1 cellular context compared by ENCODE assay signal in the genomic region with DNA sequence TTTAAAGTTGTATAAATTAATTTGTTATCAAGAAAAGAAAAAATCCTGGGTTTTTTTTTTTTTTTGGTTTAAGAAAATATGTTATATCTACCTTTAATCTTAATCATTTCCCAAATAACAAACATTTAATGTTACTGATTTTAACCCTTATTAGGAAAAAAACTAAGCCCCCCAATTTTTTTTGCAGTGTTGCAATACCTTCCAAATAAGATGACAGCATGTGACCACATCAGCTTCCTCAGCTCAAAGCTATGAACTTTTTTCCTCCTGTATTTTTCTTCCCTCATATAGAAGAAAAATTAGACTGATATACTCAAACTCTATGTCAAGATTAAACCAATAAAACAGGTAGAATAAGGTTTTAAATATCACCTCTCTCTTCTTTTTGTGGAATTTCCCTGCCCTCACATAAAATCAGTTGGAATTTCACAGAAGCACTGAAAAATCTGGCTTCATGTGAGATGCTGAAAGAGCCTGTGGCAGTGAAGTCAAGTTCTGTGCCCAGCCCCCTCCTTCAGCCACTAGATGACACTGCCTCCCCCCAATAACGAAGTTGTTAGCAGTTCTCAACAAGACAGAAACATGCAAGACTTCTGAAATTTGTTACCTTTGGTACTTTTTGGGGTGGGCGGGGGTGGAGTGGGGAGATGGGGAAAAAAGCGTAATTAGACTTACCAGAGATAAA.
TF ChIP-seq lines count a peak whose summit lies in the region.

No MANE protein-coding gene starts in this region.

TF ChIP-seq in liver, 16 proteins besides CTCF, POLR2A, EP300 and RAD21 (continued from another document):
- TF ChIP-seq, protein P1, sequence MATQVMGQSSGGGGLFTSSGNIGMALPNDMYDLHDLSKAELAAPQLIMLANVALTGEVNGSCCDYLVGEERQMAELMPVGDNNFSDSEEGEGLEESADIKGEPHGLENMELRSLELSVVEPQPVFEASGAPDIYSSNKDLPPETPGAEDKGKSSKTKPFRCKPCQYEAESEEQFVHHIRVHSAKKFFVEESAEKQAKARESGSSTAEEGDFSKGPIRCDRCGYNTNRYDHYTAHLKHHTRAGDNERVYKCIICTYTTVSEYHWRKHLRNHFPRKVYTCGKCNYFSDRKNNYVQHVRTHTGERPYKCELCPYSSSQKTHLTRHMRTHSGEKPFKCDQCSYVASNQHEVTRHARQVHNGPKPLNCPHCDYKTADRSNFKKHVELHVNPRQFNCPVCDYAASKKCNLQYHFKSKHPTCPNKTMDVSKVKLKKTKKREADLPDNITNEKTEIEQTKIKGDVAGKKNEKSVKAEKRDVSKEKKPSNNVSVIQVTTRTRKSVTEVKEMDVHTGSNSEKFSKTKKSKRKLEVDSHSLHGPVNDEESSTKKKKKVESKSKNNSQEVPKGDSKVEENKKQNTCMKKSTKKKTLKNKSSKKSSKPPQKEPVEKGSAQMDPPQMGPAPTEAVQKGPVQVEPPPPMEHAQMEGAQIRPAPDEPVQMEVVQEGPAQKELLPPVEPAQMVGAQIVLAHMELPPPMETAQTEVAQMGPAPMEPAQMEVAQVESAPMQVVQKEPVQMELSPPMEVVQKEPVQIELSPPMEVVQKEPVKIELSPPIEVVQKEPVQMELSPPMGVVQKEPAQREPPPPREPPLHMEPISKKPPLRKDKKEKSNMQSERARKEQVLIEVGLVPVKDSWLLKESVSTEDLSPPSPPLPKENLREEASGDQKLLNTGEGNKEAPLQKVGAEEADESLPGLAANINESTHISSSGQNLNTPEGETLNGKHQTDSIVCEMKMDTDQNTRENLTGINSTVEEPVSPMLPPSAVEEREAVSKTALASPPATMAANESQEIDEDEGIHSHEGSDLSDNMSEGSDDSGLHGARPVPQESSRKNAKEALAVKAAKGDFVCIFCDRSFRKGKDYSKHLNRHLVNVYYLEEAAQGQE (IDR thresholded peaks at IDR 0.05): no peak
- no peak for TF ChIP-seq HNF4G (IDR thresholded peaks at IDR 0.05)
- TF ChIP-seq FOXA1 (IDR thresholded peaks at IDR 0.05): no peak
- TF ChIP-seq HNF4A (conservative IDR thresholded peaks at IDR 0.05): no peak
